Comparison of ENCODE assay signal across 14 cellular contexts in genomic region chr11:97683733-97684132, GRCh38.
DNase-seq lines count a peak whose midpoint lies in the region; ATAC-seq and TF ChIP-seq lines count a peak whose summit lies in the region.
"Had no signal": no experiment of that assay in that cellular context is flagged by ENCODE, and none has a peak within 500 bp of the region (broad histone marks: within the 10 kb centered on the region; RNA-seq: fewer than 3 reads in every experiment).

No MANE protein-coding gene starts in this region.

- H3K36me3 ChIP-seq in Caco-2 (ENCODE audit: control insufficient read depth, insufficient read depth, low read length) (no peaks in the 10 kb centered on the region), NT2/D1 (ENCODE audit: insufficient read depth, insufficient read length, low read length) (no peaks in the 10 kb centered on the region)
- H3K36me3 ChIP-seq: BLaER1, left ventricle myocardium inferior had no signal

- H3K9me3 Mint-ChIP-seq in Caco-2 (ENCODE audit: unreplicated experiment) = peaks cover 1% of the 10 kb centered on the region

- CTCF ChIA-PET in Caco-2 (lab: Charles Lee) = no interaction called here
- CTCF ChIA-PET in HEK293T (lab: Yijun Ruan, JAX) = no interaction called here

- H3K4me1 ChIP-seq in Caco-2 (no peaks in the 10 kb centered on the region), NT2/D1 (ENCODE audit: insufficient read depth, insufficient read length) (no peaks in the 10 kb centered on the region)
- H3K4me1 ChIP-seq: BLaER1 had no signal

- POLR2A ChIA-PET in Caco-2 (lab: Charles Lee) (no interaction called here), HEK293T (lab: Yijun Ruan, JAX) (no interaction called here)

- H3K36me3 Mint-ChIP-seq in Caco-2 (ENCODE audit: insufficient read depth, unreplicated experiment) = no peaks in the 10 kb centered on the region

- peak in 1 of 2 experiments; percentile 30 for TF ChIP-seq CTCF in Caco-2 (IDR thresholded peaks at IDR 0.05; ENCODE audit: insufficient read depth in 1 of 2, low read depth in 1 of 2, low read length in 1 of 2, severe bottlenecking in 1 of 2, unreplicated experiment in 1 of 2)

- ATAC-seq in GM21619 (IDR thresholded peaks at IDR 0.05; ENCODE audit: unreplicated experiment) = no peak
- ATAC-seq: activated T-cell treated with anti-CD3 and anti-CD28 coated beads, Interleukin-2, amount 50 U/mL, for 72 hours; stimulated activated naive CD8-positive, alpha-beta T cell treated with anti-CD3 and anti-CD28 coated beads, Interleukin-15, amount 100 ng/mL, for 72 hours had no signal

- H3K4me1 Mint-ChIP-seq in Caco-2 (ENCODE audit: low read depth, unreplicated experiment) = no peaks in the 10 kb centered on the region
- H3K4me1 Mint-ChIP-seq: stimulated activated naive CD8-positive, alpha-beta T cell treated with anti-CD3 and anti-CD28 coated beads, Interleukin-15, amount 100 ng/mL, for 72 hours had no signal

- no peak overlapping the region for H3K27ac ChIP-seq in epithelial cell of prostate
- H3K27ac ChIP-seq: BLaER1 had no signal

- H3K27me3 ChIP-seq in Caco-2 (replicated peaks; ENCODE audit: control insufficient read depth, insufficient read depth, low read length) (no peaks in the 10 kb centered on the region), NT2/D1 (ENCODE audit: insufficient read depth, insufficient read length) (no peaks in the 10 kb centered on the region)
- H3K27me3 ChIP-seq: BLaER1 had no signal

- DNase-seq in Caco-2 = peak; percentile 59 to 74
- DNase-seq in HEK293T (ENCODE audit: extremely low spot score) = peak; percentile 10
- peak; percentile 27 for DNase-seq in NT2/D1 (ENCODE audit: low read depth, low spot score)
- DNase-seq in epithelial cell of prostate (ENCODE audit: low read depth, low spot score) = peak; percentile 22
- DNase-seq in NCI-H1092 (lab: John Stamatoyannopoulos, UW) = no peak
- no peak for DNase-seq in GF-D8 (lab: John Stamatoyannopoulos, UW)
- no peak for DNase-seq in DMS79 treated with DMSO at 0.1 percent for 48 hours (lab: John Stamatoyannopoulos, UW)
- DNase-seq: activated T-cell treated with anti-CD3 and anti-CD28 coated beads, Interleukin-2, amount 50 U/mL, for 72 hours; central memory CD4-positive, alpha-beta T cell; left ventricle myocardium inferior; stimulated activated CD4-positive, alpha-beta T cell treated with anti-CD3 and anti-CD28 coated beads, Interleukin-2, amount 100 ng/mL, for 24 hours; stimulated activated naive CD8-positive, alpha-beta T cell treated with anti-CD3 and anti-CD28 coated beads, Interleukin-15, amount 100 ng/mL, for 72 hours had no signal

- peaks cover 3% of the 10 kb centered on the region for H3K27me3 Mint-ChIP-seq in Caco-2 (ENCODE audit: insufficient read depth, unreplicated experiment)
- H3K27me3 Mint-ChIP-seq: stimulated activated naive CD8-positive, alpha-beta T cell treated with anti-CD3 and anti-CD28 coated beads, Interleukin-15, amount 100 ng/mL, for 72 hours had no signal

- H3K4me3 ChIP-seq in Caco-2 (ENCODE audit: low read depth, low read length) = no peak overlapping the region
- H3K4me3 ChIP-seq in NT2/D1 (ENCODE audit: insufficient read length, low read depth) = no peak overlapping the region
- H3K4me3 ChIP-seq: BLaER1, left ventricle myocardium inferior had no signal

- H3K4me3 Mint-ChIP-seq in Caco-2 (ENCODE audit: unreplicated experiment) = no peak overlapping the region
- H3K4me3 Mint-ChIP-seq: activated T-cell treated with anti-CD3 and anti-CD28 coated beads, Interleukin-2, amount 50 U/mL, for 72 hours; stimulated activated naive CD8-positive, alpha-beta T cell treated with anti-CD3 and anti-CD28 coated beads, Interleukin-15, amount 100 ng/mL, for 72 hours had no signal

- intact Hi-C loops in Caco-2 (cut with micrococcal nuclease; ENCODE audit: unreplicated experiment) = loop anchor here (1.0 kb wide), 1 partner anchor 38 kb away; no protein-coding TSS in a partner anchor

- H3K9ac ChIP-seq in NT2/D1 (ENCODE audit: insufficient read length, low read depth) = no peak overlapping the region
- H3K9ac ChIP-seq: BLaER1 had no signal

- no TSS peak for BruUV-seq in Caco-2 (replicated peaks; lab: Mats Ljungman, UMichigan)

- H3K9me3 ChIP-seq in Caco-2 = no peaks in the 10 kb centered on the region; the same call in 1 of the 2 replicates
- no peaks in the 10 kb centered on the region for H3K9me3 ChIP-seq in NT2/D1 (ENCODE audit: insufficient read depth, low read length)

- no peak overlapping the region for H3K27ac Mint-ChIP-seq in Caco-2 (ENCODE audit: unreplicated experiment)
- H3K27ac Mint-ChIP-seq: activated T-cell treated with anti-CD3 and anti-CD28 coated beads, Interleukin-2, amount 50 U/mL, for 72 hours; stimulated activated naive CD8-positive, alpha-beta T cell treated with anti-CD3 and anti-CD28 coated beads, Interleukin-15, amount 100 ng/mL, for 72 hours had no signal

TF ChIP-seq in HEK293T, 16 proteins besides CTCF, POLR2A, EP300 and RAD21:
- TF ChIP-seq CTBP1 (IDR thresholded peaks at IDR 0.05; ENCODE audit: borderline replicate concordance) (no peak), ZNF384 (IDR thresholded peaks at IDR 0.05) (no peak), L3MBTL2 (conservative IDR thresholded peaks at IDR 0.05) (no peak), FOXM1 (IDR thresholded peaks at IDR 0.05; ENCODE audit: borderline replicate concordance) (no peak), SUZ12 (IDR thresholded peaks at IDR 0.05) (no peak), ARNT (IDR thresholded peaks at IDR 0.05) (no peak), NFRKB (IDR thresholded peaks at IDR 0.05) (no peak), ELF4 (IDR thresholded peaks at IDR 0.05) (no peak), LEF1 (IDR thresholded peaks at IDR 0.05; ENCODE audit: borderline replicate concordance) (no peak), FOXA1 (IDR thresholded peaks at IDR 0.05) (no peak), TARDBP (IDR thresholded peaks at IDR 0.05) (no peak), HDGF (IDR thresholded peaks at IDR 0.05; ENCODE audit: borderline replicate concordance) (no peak), BHLHE40 (IDR thresholded peaks at IDR 0.05; ENCODE audit: borderline replicate concordance) (no peak), FOXK2 (IDR thresholded peaks at IDR 0.05) (no peak), SP1 (IDR thresholded peaks at IDR 0.05) (no peak), PKNOX1 (IDR thresholded peaks at IDR 0.05) (no peak)
TF ChIP-seq in HEK293T: peak in this region for 0.

Comparison
In these comparisons a context has a peak if more than half of its experiments do, and no peak if none do; other contexts are left out.
1. DNase-seq: peak in Caco-2 (2 of 2), HEK293T (single experiment), NT2/D1 (single experiment) and epithelial cell of prostate (single experiment); none in NCI-H1092 (single experiment), GF-D8 (single experiment) and DMS79 treated with DMSO at 0.1 percent for 48 hours (single experiment).